ENCODE assay signal across 1 cellular context in the genomic region with DNA sequence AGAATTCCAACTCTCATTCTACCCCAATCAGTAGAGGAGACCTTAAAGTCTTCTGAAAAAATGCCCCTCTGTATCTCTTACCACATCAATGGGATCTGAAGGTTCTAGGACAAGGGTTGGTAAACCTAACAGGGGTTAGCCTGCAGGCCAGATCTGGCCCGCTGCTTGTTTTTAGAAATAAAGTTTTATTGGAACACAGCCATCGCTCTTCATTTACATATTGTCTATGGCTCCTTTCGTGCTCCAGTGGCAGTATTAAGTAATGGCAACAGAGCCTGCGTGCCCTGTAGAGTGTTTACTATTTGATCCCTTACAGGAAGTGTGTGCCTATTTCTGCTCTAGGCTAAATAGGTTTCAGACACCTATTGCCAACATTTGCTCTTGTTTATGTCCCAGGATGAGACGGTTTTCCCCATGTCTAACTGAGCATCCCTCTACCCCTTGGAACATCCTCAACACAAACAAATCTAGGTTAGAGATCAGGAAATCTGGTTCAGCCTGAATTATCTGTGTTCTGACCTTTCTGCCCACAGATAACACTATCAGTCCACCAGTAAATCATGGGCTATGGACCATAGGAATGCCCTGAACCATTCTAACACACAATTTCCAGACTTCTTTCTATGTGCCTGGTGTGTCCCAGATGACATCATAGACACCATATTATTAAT.
TF ChIP-seq lines count a peak whose summit lies in the region.

No MANE protein-coding gene starts in this region.

TF ChIP-seq in GM12878, 131 proteins besides CTCF, POLR2A, EP300 and RAD21 (continued from another document):
- no peak for TF ChIP-seq ASH2L (IDR thresholded peaks at IDR 0.05; ENCODE audit: borderline replicate concordance, low read depth)
